1 cellular context compared by ENCODE assay signal in the genomic region with DNA sequence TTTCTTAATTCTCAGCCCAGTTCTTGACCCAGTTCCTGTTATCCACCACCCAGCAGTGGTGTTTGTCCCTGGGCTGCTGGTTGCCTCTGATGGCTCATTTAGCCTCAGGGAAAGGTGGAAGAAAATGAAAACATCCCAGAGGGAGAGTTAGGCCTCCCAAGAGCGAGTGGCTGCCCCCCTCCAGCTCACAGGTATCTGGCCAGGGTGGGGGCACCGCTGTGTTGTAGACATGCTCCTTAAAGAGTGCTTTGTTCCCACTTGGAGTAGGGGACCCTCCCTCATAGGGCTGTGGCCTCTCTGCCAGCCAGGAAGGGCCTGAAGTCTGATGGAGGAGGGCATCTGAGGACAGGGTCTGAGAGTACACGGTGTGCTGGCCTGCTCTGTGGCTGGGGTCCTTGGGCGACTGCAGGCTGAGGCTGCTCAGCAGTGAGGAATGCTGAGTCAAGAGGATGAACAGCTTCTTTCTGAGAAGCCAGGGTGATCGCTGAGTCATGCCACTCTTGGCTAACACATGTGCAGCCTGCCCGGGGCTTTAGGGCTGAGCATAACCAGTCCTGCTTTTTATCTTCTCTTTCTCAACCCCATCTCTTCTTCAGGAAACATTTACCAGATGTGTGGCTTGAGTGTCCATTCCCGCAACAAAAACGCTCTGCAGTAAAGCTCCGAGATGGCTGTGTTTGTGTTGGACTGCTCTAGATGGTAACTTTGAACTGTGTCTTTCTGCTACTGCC.
TF ChIP-seq lines count a peak whose summit lies in the region.

No MANE protein-coding gene starts in this region.

TF ChIP-seq in HepG2, 621 proteins besides CTCF, POLR2A, EP300 and RAD21 (continued from another document):
- TF ChIP-seq, protein P1, sequence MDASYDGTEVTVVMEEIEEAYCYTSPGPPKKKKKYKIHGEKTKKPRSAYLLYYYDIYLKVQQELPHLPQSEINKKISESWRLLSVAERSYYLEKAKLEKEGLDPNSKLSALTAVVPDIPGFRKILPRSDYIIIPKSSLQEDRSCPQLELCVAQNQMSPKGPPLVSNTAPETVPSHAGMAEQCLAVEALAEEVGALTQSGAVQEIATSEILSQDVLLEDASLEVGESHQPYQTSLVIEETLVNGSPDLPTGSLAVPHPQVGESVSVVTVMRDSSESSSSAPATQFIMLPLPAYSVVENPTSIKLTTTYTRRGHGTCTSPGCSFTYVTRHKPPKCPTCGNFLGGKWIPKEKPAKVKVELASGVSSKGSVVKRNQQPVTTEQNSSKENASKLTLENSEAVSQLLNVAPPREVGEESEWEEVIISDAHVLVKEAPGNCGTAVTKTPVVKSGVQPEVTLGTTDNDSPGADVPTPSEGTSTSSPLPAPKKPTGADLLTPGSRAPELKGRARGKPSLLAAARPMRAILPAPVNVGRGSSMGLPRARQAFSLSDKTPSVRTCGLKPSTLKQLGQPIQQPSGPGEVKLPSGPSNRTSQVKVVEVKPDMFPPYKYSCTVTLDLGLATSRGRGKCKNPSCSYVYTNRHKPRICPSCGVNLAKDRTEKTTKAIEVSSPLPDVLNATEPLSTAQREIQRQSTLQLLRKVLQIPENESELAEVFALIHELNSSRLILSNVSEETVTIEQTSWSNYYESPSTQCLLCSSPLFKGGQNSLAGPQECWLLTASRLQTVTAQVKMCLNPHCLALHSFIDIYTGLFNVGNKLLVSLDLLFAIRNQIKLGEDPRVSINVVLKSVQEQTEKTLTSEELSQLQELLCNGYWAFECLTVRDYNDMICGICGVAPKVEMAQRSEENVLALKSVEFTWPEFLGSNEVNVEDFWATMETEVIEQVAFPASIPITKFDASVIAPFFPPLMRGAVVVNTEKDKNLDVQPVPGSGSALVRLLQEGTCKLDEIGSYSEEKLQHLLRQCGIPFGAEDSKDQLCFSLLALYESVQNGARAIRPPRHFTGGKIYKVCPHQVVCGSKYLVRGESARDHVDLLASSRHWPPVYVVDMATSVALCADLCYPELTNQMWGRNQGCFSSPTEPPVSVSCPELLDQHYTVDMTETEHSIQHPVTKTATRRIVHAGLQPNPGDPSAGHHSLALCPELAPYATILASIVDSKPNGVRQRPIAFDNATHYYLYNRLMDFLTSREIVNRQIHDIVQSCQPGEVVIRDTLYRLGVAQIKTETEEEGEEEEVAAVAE (CRISPR knock-in tag; IDR thresholded peaks at IDR 0.05; ENCODE audit: borderline replicate concordance), result peak; percentile 65; the same call in 1 of the 2 replicates
- TF ChIP-seq SP4 (CRISPR knock-in tag; IDR thresholded peaks at IDR 0.05), result peak; percentile 47; the same call in 1 of the 2 replicates
- TF ChIP-seq ZSCAN9 (CRISPR knock-in tag; IDR thresholded peaks at IDR 0.05; ENCODE audit: borderline replicate concordance), result peak; percentile 78; the same call in 1 of the 2 replicates
- no peak for TF ChIP-seq HMG20A (CRISPR knock-in tag; IDR thresholded peaks at IDR 0.05; ENCODE audit: borderline replicate concordance)
- no peak for TF ChIP-seq RAD51 (IDR thresholded peaks at IDR 0.05; ENCODE audit: borderline replicate concordance)
- TF ChIP-seq, protein P2, sequence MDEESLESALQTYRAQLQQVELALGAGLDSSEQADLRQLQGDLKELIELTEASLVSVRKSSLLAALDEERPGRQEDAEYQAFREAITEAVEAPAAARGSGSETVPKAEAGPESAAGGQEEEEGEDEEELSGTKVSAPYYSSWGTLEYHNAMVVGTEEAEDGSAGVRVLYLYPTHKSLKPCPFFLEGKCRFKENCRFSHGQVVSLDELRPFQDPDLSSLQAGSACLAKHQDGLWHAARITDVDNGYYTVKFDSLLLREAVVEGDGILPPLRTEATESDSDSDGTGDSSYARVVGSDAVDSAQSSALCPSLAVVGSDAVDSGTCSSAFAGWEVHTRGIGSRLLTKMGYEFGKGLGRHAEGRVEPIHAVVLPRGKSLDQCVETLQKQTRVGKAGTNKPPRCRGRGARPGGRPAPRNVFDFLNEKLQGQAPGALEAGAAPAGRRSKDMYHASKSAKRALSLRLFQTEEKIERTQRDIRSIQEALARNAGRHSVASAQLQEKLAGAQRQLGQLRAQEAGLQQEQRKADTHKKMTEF (CRISPR knock-in tag; IDR thresholded peaks at IDR 0.05), result peak; percentile 60; the same call in 1 of the 2 replicates
- no peak for TF ChIP-seq RELA (CRISPR knock-in tag; IDR thresholded peaks at IDR 0.05)
- TF ChIP-seq, protein P3, sequence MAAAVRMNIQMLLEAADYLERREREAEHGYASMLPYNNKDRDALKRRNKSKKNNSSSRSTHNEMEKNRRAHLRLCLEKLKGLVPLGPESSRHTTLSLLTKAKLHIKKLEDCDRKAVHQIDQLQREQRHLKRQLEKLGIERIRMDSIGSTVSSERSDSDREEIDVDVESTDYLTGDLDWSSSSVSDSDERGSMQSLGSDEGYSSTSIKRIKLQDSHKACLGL (CRISPR knock-in tag; IDR thresholded peaks at IDR 0.05), result peak; percentile 49; the same call in 1 of the 2 replicates
- no peak for TF ChIP-seq ZNF432 (CRISPR knock-in tag; IDR thresholded peaks at IDR 0.05; ENCODE audit: borderline replicate concordance)
- 0 out of 2 replicates have a peak, but pooled peaks have one; percentile 26 for TF ChIP-seq ADNP (CRISPR knock-in tag; IDR thresholded peaks at IDR 0.05)
- TF ChIP-seq FOXA3 (CRISPR knock-in tag; IDR thresholded peaks at IDR 0.05), result peak; percentile 51; the same call in 1 of the 2 replicates
- TF ChIP-seq, protein P4, sequence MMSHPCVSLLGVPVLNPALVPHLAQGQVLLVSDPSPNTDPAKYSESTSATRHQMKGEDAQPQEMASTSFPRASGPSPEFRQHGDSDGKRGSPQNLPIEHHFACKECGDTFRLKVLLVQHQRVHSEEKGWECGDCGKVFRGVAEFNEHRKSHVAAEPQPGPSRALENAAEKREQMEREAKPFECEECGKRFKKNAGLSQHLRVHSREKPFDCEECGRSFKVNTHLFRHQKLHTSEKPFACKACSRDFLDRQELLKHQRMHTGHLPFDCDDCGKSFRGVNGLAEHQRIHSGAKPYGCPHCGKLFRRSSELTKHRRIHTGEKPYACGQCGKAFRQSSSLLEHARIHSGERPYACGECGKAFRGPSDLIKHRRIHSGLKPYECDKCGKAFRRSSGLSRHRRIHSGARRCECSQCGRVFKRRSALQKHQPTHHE (CRISPR knock-in tag; IDR thresholded peaks at IDR 0.05; ENCODE audit: borderline replicate concordance), result no peak
- TF ChIP-seq UBTF (CRISPR knock-in tag; IDR thresholded peaks at IDR 0.05), result peak; percentile 60
